In the genomic region with DNA sequence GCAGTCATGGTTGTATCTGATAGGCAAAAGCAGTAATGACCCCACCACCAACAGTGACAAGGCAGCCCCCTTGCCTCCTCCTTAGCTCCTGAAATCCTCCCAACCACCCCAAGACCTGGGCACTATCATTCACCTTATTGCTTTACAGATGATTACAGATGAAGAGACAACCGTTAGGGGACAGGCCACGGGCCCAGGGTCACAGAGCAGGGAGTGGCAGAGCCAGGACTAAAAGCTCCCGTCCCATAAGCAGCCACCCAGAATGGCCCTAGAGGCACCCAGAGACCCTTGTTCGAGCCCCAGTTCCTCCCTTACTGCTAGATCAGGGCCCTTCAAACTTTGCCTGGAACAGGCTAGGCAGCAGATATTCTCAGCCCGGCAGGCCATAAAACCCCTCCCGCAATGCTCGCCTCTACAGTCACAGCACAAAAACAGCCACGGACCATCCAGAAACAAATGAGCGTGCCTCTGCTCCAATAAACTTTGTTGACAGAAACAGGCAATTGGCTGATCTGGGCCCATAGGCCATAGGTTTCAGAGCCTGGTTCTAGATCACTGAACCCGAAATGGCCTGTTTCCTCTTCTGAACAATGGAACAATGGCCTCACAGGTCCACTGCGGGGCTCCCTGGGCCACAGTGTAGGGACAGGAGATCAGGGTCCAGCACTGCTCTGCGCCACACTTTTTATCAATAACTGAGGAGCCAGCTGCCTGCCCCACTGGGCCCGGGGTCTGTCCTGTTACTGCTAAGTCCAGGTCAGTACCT, we compare ENCODE assay signal across 11 cellular contexts.
A peak's percentile ranks its signal among the peaks of the same experiment; 100 is the strongest.
DNase-seq lines count a peak whose midpoint lies in the region; ATAC-seq and TF ChIP-seq lines count a peak whose summit lies in the region.
"Had no signal": no experiment of that assay in that cellular context is flagged by ENCODE, and none has a peak within 500 bp of the region (broad histone marks: within the 10 kb centered on the region; RNA-seq: fewer than 3 reads in every experiment).

No MANE protein-coding gene starts in this region.

- intact Hi-C loops in heart left ventricle (cut with DNase I), result no loop called here
- intact Hi-C loops in left cardiac atrium (cut with DNase I), result no loop called here
- intact Hi-C loops in colonic mucosa (cut with DNase I), result no loop called here
- intact Hi-C loops in mucosa of descending colon (cut with DNase I, micrococcal nuclease), result no loop called here
- intact Hi-C loops in tibial artery (cut with DNase I; ENCODE audit: low total_unique reads), result no loop called here
- intact Hi-C loops in A673 (cut with micrococcal nuclease; ENCODE audit: unreplicated experiment), result no loop called here

- H3K4me3 ChIP-seq in heart left ventricle, result no peak overlapping the region
- no peak overlapping the region for H3K4me3 ChIP-seq in colonic mucosa
- no peak overlapping the region for H3K4me3 ChIP-seq in mucosa of descending colon
- no peak overlapping the region for H3K4me3 ChIP-seq in tibial artery
- H3K4me3 ChIP-seq in A673 (ENCODE audit: low read depth, low read length, poor library complexity, severe bottlenecking), result no peak overlapping the region
- H3K4me3 ChIP-seq: esophagus muscularis mucosa, spleen had no signal

- H3K9me3 ChIP-seq in heart left ventricle, result peaks cover 0 to 2% (median under 1%) of the 10 kb centered on the region in 12 donors
- no peaks in the 10 kb centered on the region for H3K9me3 ChIP-seq in colonic mucosa
- peaks cover under 1% of the 10 kb centered on the region for H3K9me3 ChIP-seq in mucosa of descending colon
- H3K9me3 ChIP-seq in tibial artery, result peaks cover 0 to under 1% (median 0%) of the 10 kb centered on the region in 3 donors
- H3K9me3 ChIP-seq in A673 (ENCODE audit: low read depth, low read length, poor library complexity, severe bottlenecking), result peaks cover 1% of the 10 kb centered on the region

- H3K27me3 ChIP-seq in heart left ventricle (no peaks in the 10 kb centered on the region), colonic mucosa (no peaks in the 10 kb centered on the region), tibial artery (no peaks in the 10 kb centered on the region), A673 (replicated peaks; ENCODE audit: insufficient read depth, low read depth, low read length, poor library complexity) (no peaks in the 10 kb centered on the region)
- H3K27me3 ChIP-seq: esophagus muscularis mucosa, spleen had no signal

- peak in 3 of 5 donors; percentile 18 to 54 (median 29) for DNase-seq in heart left ventricle
- DNase-seq in left cardiac atrium, result no peak
- no peak for DNase-seq in colonic mucosa
- peak in 1 of 3 donors; percentile 33 for DNase-seq in mucosa of descending colon
- no peak for DNase-seq in tibial artery
- DNase-seq in GOT3 (lab: John Stamatoyannopoulos, UW), result no peak
- no peak for DNase-seq in stimulated activated CD4-positive, alpha-beta T cell treated with anti-CD3 and anti-CD28 coated beads, Interleukin-15, amount 100 ng/mL, for 24 hours
- DNase-seq in A673 (ENCODE audit: low spot score), result no peak
- DNase-seq: activated effector memory CD4-positive, alpha-beta T cell treated with Interleukin-2 at 50 U/mL for 16 hours; spleen had no signal

- H3K36me3 ChIP-seq in heart left ventricle (peaks cover 0 to 57% (median 46%) of the 10 kb centered on the region in 9 donors), colonic mucosa (peaks cover 13% of the 10 kb centered on the region), mucosa of descending colon (ENCODE audit: low read depth) (no peaks in the 10 kb centered on the region), tibial artery (peaks cover 43 to 63% (median 58%) of the 10 kb centered on the region in 3 donors), A673 (ENCODE audit: insufficient read depth, low read length, poor library complexity, severe bottlenecking) (peaks cover 16% of the 10 kb centered on the region)

- TF ChIP-seq POLR2A in heart left ventricle (IDR thresholded peaks at IDR 0.05), result no peak

- CTCF ChIA-PET in A673 (lab: Charles Lee), result interaction anchor here (0.6 kb wide), 1 partner anchor 131 kb away, joined by 3 read pairs; no protein-coding TSS in a partner anchor

- 68 to 82% (median 79%) methylated on average over 13 of the region's 13 CpGs for whole genome bisulfite sequencing in heart left ventricle, 4 donors

- no TSS peak for BruUV-seq in A673 (replicated peaks; lab: Mats Ljungman, UMichigan)

- H3K4me1 ChIP-seq in heart left ventricle (peaks cover 15 to 48% (median 37%) of the 10 kb centered on the region in 12 donors), colonic mucosa (peaks cover 12% of the 10 kb centered on the region), mucosa of descending colon (ENCODE audit: low read depth) (peaks cover 12% of the 10 kb centered on the region), tibial artery (peaks cover 0 to 45% (median 31%) of the 10 kb centered on the region in 4 donors), A673 (ENCODE audit: insufficient read depth, low read length, poor library complexity, severe bottlenecking) (no peaks in the 10 kb centered on the region)

- no peak overlapping the region for H3K9ac ChIP-seq in colonic mucosa (ENCODE audit: low read depth in 2 of 2, low read length in 2 of 2)

- H3K27ac ChIP-seq in heart left ventricle (peak overlapping the region in 11 of 12 donors; percentile 41 to 97 (median 65)), colonic mucosa (peak overlapping the region; percentile 27), tibial artery (peak overlapping the region; percentile 40 to 85), A673 (ENCODE audit: low read depth, low read length, poor library complexity, severe bottlenecking) (no peak overlapping the region)

- POLR2A ChIA-PET in A673 (lab: Charles Lee; ENCODE audit: low non-redundant PET), result no interaction called here

- TF ChIP-seq CTCF in heart left ventricle (IDR thresholded peaks at IDR 0.05) (no peak), colonic mucosa (IDR thresholded peaks at IDR 0.05) (no peak), mucosa of descending colon (IDR thresholded peaks at IDR 0.05) (no peak), tibial artery (IDR thresholded peaks at IDR 0.05) (no peak), A673 (conservative IDR thresholded peaks at IDR 0.05; ENCODE audit: low read depth, low read length) (no peak)

- peak in 1 of 4 donors; percentile 52 for ATAC-seq in heart left ventricle
- no peak for ATAC-seq in left cardiac atrium
- ATAC-seq in mucosa of descending colon, result peak; percentile 7

Comparison
In these comparisons a context has a peak if more than half of its experiments do, and no peak if none do; other contexts are left out.
1. DNase-seq: peak in heart left ventricle (3 of 5); none in left cardiac atrium (single experiment), colonic mucosa (single experiment), tibial artery (0 of 2), GOT3 (single experiment), stimulated activated CD4-positive, alpha-beta T cell treated with anti-CD3 and anti-CD28 coated beads, Interleukin-15, amount 100 ng/mL, for 24 hours (single experiment) and A673 (single experiment).